In the genomic region with DNA sequence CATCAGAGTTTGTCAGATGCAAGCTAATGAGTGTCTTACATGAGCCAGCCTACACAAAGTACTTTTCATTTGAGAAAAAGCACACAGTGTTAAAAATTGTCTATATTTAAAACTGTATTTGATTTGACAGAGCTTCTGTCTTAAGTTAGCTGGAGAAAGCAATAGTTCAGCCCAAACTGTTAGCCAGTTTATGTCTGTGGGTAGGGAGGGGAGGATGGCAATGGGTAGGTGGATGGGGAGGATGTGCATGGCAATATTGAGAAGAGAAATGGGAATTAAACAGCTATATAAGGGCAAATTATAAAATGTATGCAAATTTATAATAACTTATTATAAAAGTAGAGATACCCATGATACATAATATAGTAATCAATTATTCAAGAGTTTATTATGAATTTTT, we compare ENCODE assay signal across 30 cellular contexts. TPM values are rescaled to one million over a fixed set of nuclear protein-coding genes. Genes with fewer than 3 reads are reported as not detected.
"Had no signal": no experiment of that assay in that cellular context is flagged by ENCODE, and none has a peak within 500 bp of the region (broad histone marks: within the 10 kb centered on the region; RNA-seq: fewer than 3 reads in every experiment).

No MANE protein-coding gene starts in this region.

- H3K27ac Mint-ChIP-seq: stimulated activated effector memory CD8-positive, alpha-beta T cell treated with anti-CD3 and anti-CD28 coated beads, Interleukin-12 subunit alpha, Interleukin-12 subunit beta, amount 100 ng/mL, for 72 hours; stimulated activated memory B cell treated with anti-CD40 and anti-IgM and Interleukin-4, amounts not matched to agents 10 μg/mL and 1 μg/mL and 100 μg/mL, for 72 hours; stimulated activated naive B cell treated with anti-CD40 and anti-IgM and Interleukin-4, amounts not matched to agents 10 μg/mL and 1 μg/mL and 100 μg/mL, for 72 hours; stimulated activated naive CD8-positive, alpha-beta T cell treated with anti-CD3 and anti-CD28 coated beads, Interleukin-15, amount 100 ng/mL, for 72 hours; stimulated activated naive CD8-positive, alpha-beta T cell treated with anti-CD3 and anti-CD28 coated beads, Interleukin-15, Interleukin-2, amounts not matched to agents 100 ng/mL and 50 ng/mL, for 24 hours; type B pancreatic cell had no signal

- H3K27me3 Mint-ChIP-seq: stimulated activated memory B cell treated with anti-CD40 and anti-IgM and Interleukin-4, amounts not matched to agents 10 μg/mL and 1 μg/mL and 100 μg/mL, for 72 hours; stimulated activated naive B cell treated with anti-CD40 and anti-IgM and Interleukin-4, amounts not matched to agents 10 μg/mL and 1 μg/mL and 100 μg/mL, for 72 hours; stimulated activated naive CD8-positive, alpha-beta T cell treated with anti-CD3 and anti-CD28 coated beads, Interleukin-15, amount 100 ng/mL, for 72 hours; stimulated activated naive CD8-positive, alpha-beta T cell treated with anti-CD3 and anti-CD28 coated beads, Interleukin-15, Interleukin-2, amounts not matched to agents 100 ng/mL and 50 ng/mL, for 24 hours had no signal

- H3K36me3 Mint-ChIP-seq: stimulated activated effector memory CD8-positive, alpha-beta T cell treated with anti-CD3 and anti-CD28 coated beads, Interleukin-12 subunit alpha, Interleukin-12 subunit beta, amount 100 ng/mL, for 72 hours; stimulated activated memory B cell treated with anti-CD40 and anti-IgM and Interleukin-4, amounts not matched to agents 10 μg/mL and 1 μg/mL and 100 μg/mL, for 72 hours; stimulated activated naive B cell treated with anti-CD40 and anti-IgM and Interleukin-4, amounts not matched to agents 10 μg/mL and 1 μg/mL and 100 μg/mL, for 72 hours; type B pancreatic cell had no signal

- H3K9me3 Mint-ChIP-seq: type B pancreatic cell had no signal

- H3K4me1 Mint-ChIP-seq: stimulated activated effector memory CD8-positive, alpha-beta T cell treated with anti-CD3 and anti-CD28 coated beads, Interleukin-12 subunit alpha, Interleukin-12 subunit beta, amount 100 ng/mL, for 72 hours; stimulated activated memory B cell treated with anti-CD40 and anti-IgM and Interleukin-4, amounts not matched to agents 10 μg/mL and 1 μg/mL and 100 μg/mL, for 72 hours; stimulated activated naive B cell treated with anti-CD40 and anti-IgM and Interleukin-4, amounts not matched to agents 10 μg/mL and 1 μg/mL and 100 μg/mL, for 72 hours; stimulated activated naive CD8-positive, alpha-beta T cell treated with anti-CD3 and anti-CD28 coated beads, Interleukin-15, amount 100 ng/mL, for 72 hours had no signal

- H3K4me3 Mint-ChIP-seq: stimulated activated effector memory CD8-positive, alpha-beta T cell treated with anti-CD3 and anti-CD28 coated beads, Interleukin-12 subunit alpha, Interleukin-12 subunit beta, amount 100 ng/mL, for 72 hours; stimulated activated memory B cell treated with anti-CD40 and anti-IgM and Interleukin-4, amounts not matched to agents 10 μg/mL and 1 μg/mL and 100 μg/mL, for 72 hours; stimulated activated naive B cell treated with anti-CD40 and anti-IgM and Interleukin-4, amounts not matched to agents 10 μg/mL and 1 μg/mL and 100 μg/mL, for 72 hours; stimulated activated naive CD8-positive, alpha-beta T cell treated with anti-CD3 and anti-CD28 coated beads, Interleukin-15, amount 100 ng/mL, for 72 hours; stimulated activated naive CD8-positive, alpha-beta T cell treated with anti-CD3 and anti-CD28 coated beads, Interleukin-15, Interleukin-2, amounts not matched to agents 100 ng/mL and 50 ng/mL, for 24 hours; type B pancreatic cell had no signal

- DNase-seq: stimulated activated CD4-positive, alpha-beta T cell treated with anti-CD3 and anti-CD28 coated beads, Interleukin-2, amount 100 ng/mL, for 48 hours; stimulated activated CD4-positive, alpha-beta T cell treated with anti-CD3 and anti-CD28 coated beads, Interleukin-4, amount 100 ng/mL, for 1 hour; stimulated activated CD4-positive, alpha-beta T cell treated with anti-CD3 and anti-CD28 coated beads, Interleukin-4, amount 100 ng/mL, for 24 hours; stimulated activated CD4-positive, alpha-beta T cell treated with anti-CD3 and anti-CD28 coated beads, Interleukin-4, amount 100 ng/mL, for 4 hours; stimulated activated CD8-positive, alpha-beta memory T cell treated with anti-CD3 and anti-CD28 coated beads, Interleukin-4, amount 100 ng/mL, for 48 hours; stimulated activated naive B cell treated with anti-CD40 and anti-IgM and Interleukin-4, amounts not matched to agents 10 μg/mL and 1 μg/mL and 100 μg/mL, for 72 hours; stimulated activated naive CD4-positive, alpha-beta T cell; stimulated activated naive CD4-positive, alpha-beta T cell treated with Interleukin-2 at 50 U/mL for 16 hours; stimulated activated naive CD8-positive, alpha-beta T cell treated with anti-CD3 and anti-CD28 coated beads, Interleukin-15, amount 100 ng/mL, for 72 hours; stimulated activated naive CD8-positive, alpha-beta T cell treated with anti-CD3 and anti-CD28 coated beads, Interleukin-15, Interleukin-2, amounts not matched to agents 100 U/mL and 50 U/mL, for 24 hours; stomach; substantia nigra; testis; thyroid gland; tibial artery; transverse colon; trophoblast cell; upper lobe of left lung; upper lobe of right lung; uterus had no signal

RNA-seq across cellular contexts. Expression of gene CDH9, which starts 31.3 kb away (rescaled TPM):
- total RNA-seq: subcutaneous adipose tissue, suprapubic skin, thoracic aorta, thyroid gland, tibial nerve, transverse colon, upper lobe of left lung, upper lobe of right lung, ureter, vagina had no signal
